In the genomic region with DNA sequence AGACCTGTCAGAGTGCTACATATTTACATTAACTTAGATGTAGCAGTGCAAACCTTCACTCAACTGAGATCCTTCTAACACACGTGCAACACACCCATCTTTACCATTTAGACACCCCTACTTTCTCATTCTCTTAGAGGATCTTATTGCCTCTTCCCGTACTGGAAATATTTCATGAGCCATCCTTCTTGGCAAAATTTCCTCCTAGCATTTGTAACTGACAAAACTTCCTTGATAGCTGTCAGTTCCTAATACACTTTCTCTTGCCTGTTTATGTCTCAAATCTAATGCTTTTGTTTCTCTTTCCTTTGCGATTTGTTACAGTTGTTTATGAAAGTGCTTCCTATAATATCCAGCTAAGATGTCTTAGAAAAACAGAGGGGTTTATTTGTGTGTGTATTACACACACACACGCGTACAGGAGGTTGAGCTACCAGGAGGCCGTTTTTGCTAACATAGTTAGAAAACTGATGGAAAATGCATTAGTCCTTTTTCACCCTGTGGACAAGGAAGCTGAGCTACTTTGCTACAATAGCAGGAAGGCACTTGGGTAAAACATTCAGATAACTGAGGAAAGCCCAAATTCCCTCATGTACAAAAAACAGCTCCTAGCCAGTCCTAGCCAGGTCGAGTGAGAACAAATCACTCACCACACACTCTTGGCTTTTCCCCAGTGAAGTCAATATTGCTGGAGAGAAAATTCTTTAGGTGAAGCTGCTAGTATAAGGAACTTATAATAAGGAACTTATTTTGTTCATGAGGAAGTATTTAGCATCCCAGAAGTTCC, we compare ENCODE assay signal across 11 cellular contexts.
A peak's percentile ranks its signal among the peaks of the same experiment; 100 is the strongest.
DNase-seq lines count a peak whose midpoint lies in the region; ATAC-seq, FAIRE-seq and TF ChIP-seq lines count a peak whose summit lies in the region.
"Had no signal": no experiment of that assay in that cellular context is flagged by ENCODE, and none has a peak within 500 bp of the region (broad histone marks: within the 10 kb centered on the region; RNA-seq: fewer than 3 reads in every experiment).

No MANE protein-coding gene starts in this region.

- H3K79me2 ChIP-seq in endothelial cell of umbilical vein (ENCODE audit: control insufficient read depth, insufficient read depth, low read length) = no peaks in the 10 kb centered on the region

- intact Hi-C loops in Panc1 (cut with micrococcal nuclease; ENCODE audit: unreplicated experiment) (no loop called here), endothelial cell of umbilical vein (cut with micrococcal nuclease) (loop anchor here (5.0 kb wide), 1 partner anchor 103 kb away; no protein-coding TSS in a partner anchor)

- no peak for TF ChIP-seq EP300 in upper lobe of left lung (IDR thresholded peaks at IDR 0.05)

- in situ Hi-C loops in Panc1 (cut with HindIII; ENCODE audit: low pct_unique_long_range_greater_than_20kb, low sequenced_read_pairs) = no loop called here

- TF ChIP-seq CTCF in Panc1 (IDR thresholded peaks at IDR 0.05) (no peak), endothelial cell of umbilical vein (IDR thresholded peaks at IDR 0.05; ENCODE audit: extremely low read depth in 1 of 2, insufficient read depth in 1 of 2, low read depth in 1 of 2, low read length in 2 of 2) (no peak), upper lobe of left lung (IDR thresholded peaks at IDR 0.05) (no peak)

- H3K36me3 ChIP-seq in Panc1 (ENCODE audit: control insufficient read depth, insufficient read depth, low read length) (no peaks in the 10 kb centered on the region), endothelial cell of umbilical vein (ENCODE audit: control insufficient read depth in 2 of 2, extremely low read depth in 1 of 2, insufficient read depth in 2 of 2, low read length in 2 of 2) (no peaks in the 10 kb centered on the region), skeletal muscle tissue (ENCODE audit: control insufficient read depth in 3 of 3, insufficient read depth in 3 of 3, low read length in 3 of 3) (peaks cover 0 to 5% (median 0%) of the 10 kb centered on the region in 3 donors), upper lobe of left lung (no peaks in the 10 kb centered on the region)
- H3K36me3 ChIP-seq: lower lobe of right lung had no signal

- POLR2A ChIA-PET in Panc1 (lab: Charles Lee) (interaction anchor here (0.6 kb wide), 1 partner anchor 37 kb away, joined by 3 read pairs; no protein-coding TSS in a partner anchor), endothelial cell of umbilical vein (lab: Charles Lee) (interaction anchor here (0.6 to 0.8 kb wide), 2 partner anchors 12 to 206 kb away, joined by 3 to 4 read pairs; no protein-coding TSS in a partner anchor)

- no peaks in the 10 kb centered on the region for H3K27me3 Mint-ChIP-seq in activated T-cell treated with anti-CD3 and anti-CD28 coated beads, Interleukin-2, amount 50 U/mL, for 4 hours (ENCODE audit: low read depth)

- H3K27me3 ChIP-seq in Panc1 (ENCODE audit: control insufficient read depth, insufficient read depth, low read length) (no peaks in the 10 kb centered on the region), endothelial cell of umbilical vein (ENCODE audit: control insufficient read depth in 2 of 2, insufficient read depth in 2 of 2, low read length in 2 of 2) (no peaks in the 10 kb centered on the region), skeletal muscle tissue (ENCODE audit: control insufficient read depth in 3 of 3, insufficient read depth in 3 of 3, low read length in 3 of 3) (no peaks in the 10 kb centered on the region), upper lobe of left lung (no peaks in the 10 kb centered on the region)

- BruUV-seq in Panc1 (replicated peaks; lab: Mats Ljungman, UMichigan) (no TSS peak), endothelial cell of umbilical vein (replicated peaks; lab: Mats Ljungman, UMichigan) (no TSS peak)

- no peak for DNase-seq in activated T-cell treated with anti-CD3 and anti-CD28 coated beads, Interleukin-2, amount 50 U/mL, for 4 hours
- DNase-seq in activated T-cell treated with anti-CD3 and anti-CD28 coated beads, Interleukin-2, amount 50 U/mL, for 1 hour = no peak
- DNase-seq in Panc1 (ENCODE audit: low read depth, low spot score) = no peak
- DNase-seq in endothelial cell of umbilical vein (ENCODE audit: low read depth, low spot score) = peak; percentile 80
- no peak for DNase-seq in NCI-H1105 (lab: John Stamatoyannopoulos, UW)
- DNase-seq in upper lobe of left lung = no peak
- no peak for DNase-seq in foreskin melanocyte
- DNase-seq: lower lobe of right lung, NCI-H1694 had no signal

- H3K9ac ChIP-seq in endothelial cell of umbilical vein (replicated peaks; ENCODE audit: extremely low read depth, insufficient read depth, low read length) (peak overlapping the region; percentile 40), skeletal muscle tissue (ENCODE audit: low read depth in 1 of 3, low read length in 3 of 3) (peak overlapping the region in 1 of 3 donors; percentile 34)

- H3K9me3 Mint-ChIP-seq in activated T-cell treated with anti-CD3 and anti-CD28 coated beads, Interleukin-2, amount 50 U/mL, for 4 hours = no peaks in the 10 kb centered on the region

- H3K27ac ChIP-seq in Panc1 (ENCODE audit: low read length) (0 out of 2 replicates have a peak overlapping the region, but pooled peaks have one; percentile 4), endothelial cell of umbilical vein (ENCODE audit: insufficient read depth, low read depth, low read length) (peak overlapping the region; percentile 63), skeletal muscle tissue (ENCODE audit: low read depth, low read length) (peak overlapping the region; percentile 24), upper lobe of left lung (peak overlapping the region in 1 of 4 donors; percentile 31)
- H3K27ac ChIP-seq: coronary artery, lower lobe of right lung had no signal

- H2AFZ ChIP-seq in endothelial cell of umbilical vein (ENCODE audit: low read depth, low read length) = peak overlapping the region; percentile 30

- H4K20me1 ChIP-seq in endothelial cell of umbilical vein (replicated peaks; ENCODE audit: control insufficient read depth, extremely low read depth, insufficient read depth, low read length) = no peaks in the 10 kb centered on the region

- peak; percentile 54 for FAIRE-seq in endothelial cell of umbilical vein (lab: Jason Lieb, UNC)

- ATAC-seq in activated T-cell treated with anti-CD3 and anti-CD28 coated beads, Interleukin-2, amount 50 U/mL, for 4 hours = no peak
- no peak for ATAC-seq in Panc1
- no peak for ATAC-seq in upper lobe of left lung (ENCODE audit: low FRiP score in 2 of 2)
- ATAC-seq: lower lobe of right lung had no signal

- no peaks in the 10 kb centered on the region for H3K9me1 ChIP-seq in endothelial cell of umbilical vein (replicated peaks; ENCODE audit: control insufficient read depth, extremely low read depth, insufficient read depth, low read length)

- no peak overlapping the region for H3K4me3 ChIP-seq in Panc1 (ENCODE audit: low read depth in 2 of 2, low read length in 2 of 2)
- no peak overlapping the region for H3K4me3 ChIP-seq in endothelial cell of umbilical vein (replicated peaks in 1 of 3; ENCODE audit: insufficient read depth in 1 of 3, low read depth in 1 of 3, low read length in 3 of 3)
- H3K4me3 ChIP-seq in skeletal muscle tissue (ENCODE audit: low read length in 3 of 3) = no peak overlapping the region
- H3K4me3 ChIP-seq in upper lobe of left lung = no peak overlapping the region
- H3K4me3 ChIP-seq: coronary artery, lower lobe of right lung had no signal

- peaks cover 11% of the 10 kb centered on the region for H3K4me1 ChIP-seq in Panc1 (ENCODE audit: control insufficient read depth, insufficient read depth, low read length)
- peaks cover 61% of the 10 kb centered on the region for H3K4me1 ChIP-seq in endothelial cell of umbilical vein (ENCODE audit: control insufficient read depth, extremely low read depth, insufficient read depth, low read length)
- peaks cover 24 to 41% (median 32%) of the 10 kb centered on the region in 3 donors for H3K4me1 ChIP-seq in skeletal muscle tissue (ENCODE audit: control insufficient read depth in 3 of 3, insufficient read depth in 3 of 3, low read length in 3 of 3)
- H3K4me1 ChIP-seq in upper lobe of left lung = peaks cover 8 to 11% (median 10%) of the 10 kb centered on the region in 4 donors

- dilution Hi-C loops in endothelial cell of umbilical vein (cut with MboI; ENCODE audit: extremely low pct_ligation_motif_present, low sequenced_read_pairs) = no loop called here

- WGBS in upper lobe of left lung, 2 donors = 47 to 52% methylated on average over 7 of the region's 7 CpGs

- peaks cover 34% of the 10 kb centered on the region for H3K36me3 Mint-ChIP-seq in activated T-cell treated with anti-CD3 and anti-CD28 coated beads, Interleukin-2, amount 50 U/mL, for 4 hours (ENCODE audit: insufficient read depth)

- peak overlapping the region; percentile 61 for H3K4me2 ChIP-seq in endothelial cell of umbilical vein (ENCODE audit: insufficient read depth, low read length)

- TF ChIP-seq POLR2A in endothelial cell of umbilical vein (IDR thresholded peaks at IDR 0.05; ENCODE audit: low read depth, low read length) = no peak
- TF ChIP-seq POLR2A in upper lobe of left lung (IDR thresholded peaks at IDR 0.05) = no peak

- H3K4me3 Mint-ChIP-seq in activated T-cell treated with anti-CD3 and anti-CD28 coated beads, Interleukin-2, amount 50 U/mL, for 4 hours = peak overlapping the region; percentile 5

- H3K4me1 Mint-ChIP-seq in activated T-cell treated with anti-CD3 and anti-CD28 coated beads, Interleukin-2, amount 50 U/mL, for 4 hours (ENCODE audit: low read depth) = peaks cover 72% of the 10 kb centered on the region

- CTCF ChIA-PET in Panc1 (lab: Charles Lee) (no interaction called here), endothelial cell of umbilical vein (lab: Charles Lee) (interaction anchor here (0.7 to 2.3 kb wide), 18 partner anchors 9 to 401 kb away, joined by 3 to 30 read pairs (median 4); no protein-coding TSS in a partner anchor)

- H3K9me3 ChIP-seq in Panc1 (ENCODE audit: control insufficient read depth, insufficient read depth, low read depth, low read length) = no peaks in the 10 kb centered on the region
- H3K9me3 ChIP-seq in endothelial cell of umbilical vein (replicated peaks; ENCODE audit: control insufficient read depth, insufficient read depth, low read length) = no peaks in the 10 kb centered on the region
- no peaks in the 10 kb centered on the region for H3K9me3 ChIP-seq in skeletal muscle tissue (ENCODE audit: control insufficient read depth in 3 of 3, low read length in 3 of 3)
- H3K9me3 ChIP-seq in upper lobe of left lung = no peaks in the 10 kb centered on the region
- H3K9me3 ChIP-seq: lower lobe of right lung had no signal

TF ChIP-seq in endothelial cell of umbilical vein, 7 proteins besides CTCF, POLR2A, EP300 and RAD21 (continues in another document):
- no peak for TF ChIP-seq FOS (IDR thresholded peaks at IDR 0.05; ENCODE audit: borderline replicate concordance, insufficient read depth, low read length)
- no peak for TF ChIP-seq JUN (IDR thresholded peaks at IDR 0.05; ENCODE audit: borderline replicate concordance, insufficient read depth, insufficient read length, low read depth)
- TF ChIP-seq EZH2 (IDR thresholded peaks at IDR 0.05; ENCODE audit: borderline replicate concordance, low read depth, low read length, severe bottlenecking) = no peak
- TF ChIP-seq, protein P1, sequence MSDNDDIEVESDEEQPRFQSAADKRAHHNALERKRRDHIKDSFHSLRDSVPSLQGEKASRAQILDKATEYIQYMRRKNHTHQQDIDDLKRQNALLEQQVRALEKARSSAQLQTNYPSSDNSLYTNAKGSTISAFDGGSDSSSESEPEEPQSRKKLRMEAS (IDR thresholded peaks at IDR 0.05; ENCODE audit: insufficient read depth, insufficient read length) = no peak
